ENCODE assay signal across 8 cellular contexts in genomic region chr11:48109046-48109666, GRCh38.
DNase-seq lines count a peak whose midpoint lies in the region; ATAC-seq lines count a peak whose summit lies in the region.

No MANE protein-coding gene starts in this region.

- peak overlapping the region; percentile 75 for H3K27ac Mint-ChIP-seq in activated naive CD4-positive, alpha-beta T cell treated with anti-CD3 and anti-CD28 coated beads for 36 hours
- peak overlapping the region; percentile 74 to 78 for H3K27ac Mint-ChIP-seq in natural killer cell treated with Interleukin-12 subunit alpha and Interleukin-12 subunit beta and Interleukin-15 and Interleukin-18, amount 100 ng/mL, for 72 hours

- CTCF ChIA-PET in activated naive CD4-positive, alpha-beta T cell treated with anti-CD3 and anti-CD28 coated beads for 36 hours (lab: Charles Lee), result interaction anchor here (0.5 to 10.5 kb wide), 20 partner anchors 11 to 259 kb away, joined by 3 to 194 read pairs (median 6); no protein-coding TSS in a partner anchor

- no peaks in the 10 kb centered on the region for H3K36me3 Mint-ChIP-seq in activated naive CD4-positive, alpha-beta T cell treated with anti-CD3 and anti-CD28 coated beads for 36 hours (ENCODE audit: low read depth)
- H3K36me3 Mint-ChIP-seq in natural killer cell treated with Interleukin-12 subunit alpha and Interleukin-12 subunit beta and Interleukin-15 and Interleukin-18, amount 100 ng/mL, for 72 hours, result no peaks in the 10 kb centered on the region

- H3K4me3 Mint-ChIP-seq in activated naive CD4-positive, alpha-beta T cell treated with anti-CD3 and anti-CD28 coated beads for 36 hours, result no peak overlapping the region
- H3K4me3 Mint-ChIP-seq in natural killer cell treated with Interleukin-12 subunit alpha and Interleukin-12 subunit beta and Interleukin-15 and Interleukin-18, amount 100 ng/mL, for 72 hours, result peak overlapping the region; percentile 78

- H3K27me3 Mint-ChIP-seq in activated naive CD4-positive, alpha-beta T cell treated with anti-CD3 and anti-CD28 coated beads for 36 hours (ENCODE audit: low read depth), result no peaks in the 10 kb centered on the region
- H3K27me3 Mint-ChIP-seq in natural killer cell treated with Interleukin-12 subunit alpha and Interleukin-12 subunit beta and Interleukin-15 and Interleukin-18, amount 100 ng/mL, for 72 hours, result no peaks in the 10 kb centered on the region

- ATAC-seq in natural killer cell treated with Interleukin-12 subunit alpha and Interleukin-12 subunit beta and Interleukin-15 and Interleukin-18, amount 100 ng/mL, for 72 hours, result no peak
- ATAC-seq in HG03342 (IDR thresholded peaks at IDR 0.05; ENCODE audit: unreplicated experiment), result no peak
- ATAC-seq in HG02610 (IDR thresholded peaks at IDR 0.05; ENCODE audit: unreplicated experiment), result no peak

- peaks cover 46% of the 10 kb centered on the region for H3K4me1 Mint-ChIP-seq in activated naive CD4-positive, alpha-beta T cell treated with anti-CD3 and anti-CD28 coated beads for 36 hours (ENCODE audit: low read depth)
- peaks cover 43 to 47% of the 10 kb centered on the region in 2 donors for H3K4me1 Mint-ChIP-seq in natural killer cell treated with Interleukin-12 subunit alpha and Interleukin-12 subunit beta and Interleukin-15 and Interleukin-18, amount 100 ng/mL, for 72 hours (ENCODE audit: low read depth in 2 of 2)

- no peak for DNase-seq in activated naive CD4-positive, alpha-beta T cell treated with anti-CD3 and anti-CD28 coated beads for 36 hours
- no peak for DNase-seq in activated naive CD4-positive, alpha-beta T cell treated with Interleukin-2 at 50 U/mL for 16 hours
- DNase-seq in NAMALWA (ENCODE audit: low spot score) (peak; percentile 79), SKM-1 treated with dmso at 0.1 percent for 144 hours (lab: John Stamatoyannopoulos, UW; ENCODE audit: unreplicated experiment) (peak; percentile 36), epidermal melanocyte (ENCODE audit: insufficient read length, low spot score) (peak; percentile 65)
- DNase-seq in natural killer cell treated with Interleukin-12 subunit alpha and Interleukin-12 subunit beta and Interleukin-15 and Interleukin-18, amount 100 ng/mL, for 72 hours (ENCODE audit: low spot score), result no peak

- H3K9me3 Mint-ChIP-seq in activated naive CD4-positive, alpha-beta T cell treated with anti-CD3 and anti-CD28 coated beads for 36 hours, result no peaks in the 10 kb centered on the region
- H3K9me3 Mint-ChIP-seq in natural killer cell treated with Interleukin-12 subunit alpha and Interleukin-12 subunit beta and Interleukin-15 and Interleukin-18, amount 100 ng/mL, for 72 hours, result no peaks in the 10 kb centered on the region

- intact Hi-C loops in activated naive CD4-positive, alpha-beta T cell treated with anti-CD3 and anti-CD28 coated beads for 36 hours (cut with micrococcal nuclease), result loop anchor here (1.0 to 2.0 kb wide), 7 partner anchors 54 to 467 kb away; partner anchors contain the start of genes FNBP4 and MTCH2

Comparison
In these comparisons a context has a peak if more than half of its experiments do, and no peak if none do; other contexts are left out.
1. DNase-seq: peak in NAMALWA (single experiment), SKM-1 treated with dmso at 0.1 percent for 144 hours (single experiment) and epidermal melanocyte (single experiment); none in activated naive CD4-positive, alpha-beta T cell treated with anti-CD3 and anti-CD28 coated beads for 36 hours (single experiment), activated naive CD4-positive, alpha-beta T cell treated with Interleukin-2 at 50 U/mL for 16 hours (single experiment) and natural killer cell treated with Interleukin-12 subunit alpha and Interleukin-12 subunit beta and Interleukin-15 and Interleukin-18, amount 100 ng/mL, for 72 hours (single experiment).